ENCODE assay signal across 8 cellular contexts in the genomic region with DNA sequence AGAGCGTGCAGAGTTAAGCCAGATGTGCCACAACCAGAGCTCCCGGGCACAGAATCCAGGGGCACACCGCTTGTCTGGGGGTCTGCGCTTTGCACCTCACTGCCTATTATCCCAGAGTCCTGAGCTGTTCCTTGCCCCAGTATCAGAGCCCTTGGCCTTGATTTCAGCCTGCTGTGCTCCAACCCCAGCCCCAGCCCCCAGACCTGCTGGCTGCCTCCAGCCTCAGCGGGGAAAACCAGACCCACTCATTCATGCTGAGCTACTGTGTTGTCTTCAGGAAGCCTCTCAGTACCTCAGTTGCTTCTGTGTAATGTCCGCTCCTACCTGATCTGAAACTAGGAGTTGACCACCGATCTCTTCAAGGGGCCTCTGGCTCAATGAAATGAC. TPM values are rescaled to one million over a fixed set of nuclear protein-coding genes. Genes with fewer than 3 reads are reported as not detected.
DNase-seq lines count a peak whose midpoint lies in the region; ATAC-seq, FAIRE-seq and TF ChIP-seq lines count a peak whose summit lies in the region.

No MANE protein-coding gene starts in this region.

- FAIRE-seq in GM12878 (lab: Jason Lieb, UNC): no peak

- SMC1A ChIA-PET in GM12878 (lab: Charles Lee; ENCODE audit: uncharacterized antibody, unreplicated experiment): interaction anchor here (0.9 to 4.4 kb wide), 16 partner anchors 8 to 192 kb away, joined by 3 to 31 read pairs (median 10); a partner anchor contains a TSS

- no peaks in the 10 kb centered on the region for H4K20me1 ChIP-seq in GM12878 (ENCODE audit: control insufficient read depth, insufficient read depth)

- TF ChIP-seq EP300 in GM12878 (IDR thresholded peaks at IDR 0.05; ENCODE audit: borderline replicate concordance in 1 of 2, control insufficient read depth in 1 of 2, low read depth in 2 of 2, low read length in 2 of 2): no peak

- H3K27ac Mint-ChIP-seq in natural killer cell: peak overlapping the region; percentile 71 to 91

- H3K27me3 Mint-ChIP-seq in natural killer cell (ENCODE audit: low read depth in 2 of 2): peaks cover 0 to 8% of the 10 kb centered on the region in 2 donors

- no peak overlapping the region for H2AFZ ChIP-seq in GM12878 (ENCODE audit: control insufficient read depth, low read depth, low read length)

- intact Hi-C loops in GM12878 (cut with micrococcal nuclease; ENCODE audit: unreplicated experiment): loop anchor here (2.0 to 5.0 kb wide), 2 partner anchors 33 to 86 kb away; no protein-coding TSS in a partner anchor
- intact Hi-C loops in natural killer cell (cut with micrococcal nuclease): no loop called here

- H3K4me2 ChIP-seq in GM12878 (ENCODE audit: control insufficient read depth, insufficient read depth): peak overlapping the region; percentile 99

- in situ Hi-C loops in GM12878 (cut with MboI): no loop called here

- peak overlapping the region; percentile 95 for H3K4me3 Mint-ChIP-seq in natural killer cell

- ATAC-seq in HG03066 (IDR thresholded peaks at IDR 0.05; ENCODE audit: low read depth, unreplicated experiment): peak; percentile 17
- ATAC-seq in GM12878: peak; percentile 57
- ATAC-seq in natural killer cell: no peak
- no peak for ATAC-seq in GM19324 (IDR thresholded peaks at IDR 0.05; ENCODE audit: low FRiP score, unreplicated experiment)
- ATAC-seq in HG02623 (IDR thresholded peaks at IDR 0.05; ENCODE audit: unreplicated experiment): no peak
- ATAC-seq in HG03565 (IDR thresholded peaks at IDR 0.05; ENCODE audit: unreplicated experiment): no peak

- no TSS peak for BruUV-seq in GM12878 (replicated peaks; lab: Mats Ljungman, UMichigan)

- TF ChIP-seq POLR2A in GM12878 (IDR thresholded peaks at IDR 0.05; ENCODE audit: low read depth, low read length): no peak

- WGBS in GM12878 (ENCODE audit: insufficient coverage, insufficient replicate concordance, low lambda C conversion rate, missing lambda C conversion rate): 1% methylated on average over 7 of the region's 7 CpGs

- H3K36me3 ChIP-seq in ES-I3 (ENCODE audit: insufficient read depth, low read length) (no peaks in the 10 kb centered on the region), GM12878 (ENCODE audit: control insufficient read depth in 2 of 2, insufficient read depth in 2 of 2, low read length in 1 of 2) (peaks cover 12 to 15% of the 10 kb centered on the region in 2 experiments; a peak in 3 of 4 replicates)

- no peaks in the 10 kb centered on the region for H3K36me3 Mint-ChIP-seq in natural killer cell

- POLR2A ChIA-PET in GM12878 (lab: Charles Lee): interaction anchor here (0.8 to 4.3 kb wide), 10 partner anchors 8 to 268 kb away, joined by 3 to 37 read pairs (median 8); a partner anchor contains a TSS

- no peak for DNase-seq in GM12878 (ENCODE audit: low read depth, low spot score)
- DNase-seq in natural killer cell: no peak
- no peak for DNase-seq in NCI-H446 (lab: John Stamatoyannopoulos, UW)

- no peaks in the 10 kb centered on the region for H3K27me3 ChIP-seq in GM12878 (replicated peaks in 1 of 2; ENCODE audit: control insufficient read depth in 2 of 2, insufficient read depth in 2 of 2, low read length in 1 of 2)

- RAD21 ChIA-PET in GM12878 (lab: Charles Lee; ENCODE audit: unreplicated experiment): interaction anchor here (0.9 to 3.6 kb wide), 18 partner anchors 9 to 511 kb away, joined by 3 to 55 read pairs (median 6); a partner anchor contains a TSS

- TF ChIP-seq CTCF in GM12878 (IDR thresholded peaks at IDR 0.05 in 2 of 3, conservative IDR thresholded peaks at IDR 0.05 in 1 of 3; ENCODE audit: control insufficient read depth in 2 of 3, extremely low read depth in 1 of 3, insufficient read depth in 1 of 3, low read depth in 3 of 3, low read length in 3 of 3): no peak
- TF ChIP-seq CTCF in natural killer cell (IDR thresholded peaks at IDR 0.05): no peak

- peak overlapping the region; percentile 88 for H3K27ac ChIP-seq in GM12878 (ENCODE audit: control insufficient read depth, insufficient read depth)

- no peaks in the 10 kb centered on the region for H3K9me3 Mint-ChIP-seq in natural killer cell

- no peaks in the 10 kb centered on the region for H3K9me3 ChIP-seq in ES-I3 (ENCODE audit: control insufficient read depth, insufficient read depth, low read length)
- no peaks in the 10 kb centered on the region for H3K9me3 ChIP-seq in GM12878 (replicated peaks; ENCODE audit: control insufficient read depth, insufficient read depth, low read length)

- TF ChIP-seq RAD21 in GM12878 (IDR thresholded peaks at IDR 0.05; ENCODE audit: insufficient read depth, low read depth, low read length): no peak

- peak overlapping the region; percentile 94 for H3K4me3 ChIP-seq in GM12878

- H3K4me1 Mint-ChIP-seq in natural killer cell: peaks cover 27 to 49% of the 10 kb centered on the region in 2 donors

- CTCF ChIA-PET in GM12878 (lab: Yijun Ruan, JAX): interaction anchor here (0.7 to 4.1 kb wide), 17 partner anchors 10 to 1310 kb away, joined by 3 to 61 read pairs (median 6); a partner anchor contains a TSS

- peaks cover 38% of the 10 kb centered on the region for H3K79me2 ChIP-seq in GM12878 (ENCODE audit: control insufficient read depth, insufficient read depth, low read length)

- H3K4me1 ChIP-seq in ES-I3 (ENCODE audit: insufficient read depth, low read length) (peaks cover 27% of the 10 kb centered on the region), GM12878 (ENCODE audit: control insufficient read depth, insufficient read depth, low read length) (peaks cover 56% of the 10 kb centered on the region)

- H3K9ac ChIP-seq in ES-I3 (ENCODE audit: low read depth, low read length) (peak overlapping the region; percentile 69), GM12878 (ENCODE audit: control insufficient read depth, insufficient read depth, low read length) (peak overlapping the region; percentile 77)

TF ChIP-seq in GM12878, 131 proteins besides CTCF, POLR2A, EP300 and RAD21 (continues in another document):
- TF ChIP-seq MXI1 (IDR thresholded peaks at IDR 0.05; ENCODE audit: low read depth, low read length): no peak
- TF ChIP-seq DPF2 (IDR thresholded peaks at IDR 0.05): 0 out of 2 replicates have a peak, but pooled peaks have one; percentile 35
- no peak for TF ChIP-seq NFYA (IDR thresholded peaks at IDR 0.05; ENCODE audit: borderline replicate concordance, low read depth, low read length)
- peak; percentile 54; the same call in 1 of the 2 replicates for TF ChIP-seq NFIC (IDR thresholded peaks at IDR 0.05; ENCODE audit: low read depth, low read length)
- TF ChIP-seq RUNX3 (IDR thresholded peaks at IDR 0.05; ENCODE audit: low read length): 0 out of 2 replicates have a peak, but pooled peaks have one; percentile 30
- TF ChIP-seq POLR2AphosphoS5 (IDR thresholded peaks at IDR 0.05; ENCODE audit: low read length): peak; percentile 6; the same call in 1 of the 2 replicates

RNA-seq across cellular contexts. Expression of a gene that starts 1.1 kb away (rescaled TPM):
- 116 and 132 TPM in 2 replicates for total RNA-seq in GM12878 (2013; cell fraction: nucleolus; rRNA removed)
- total RNA-seq in GM12878 (2014; rRNA removed) (23.5 and 23.9 TPM in 2 replicates), GM12878 (2014; rRNA removed; fragmentation: Illumina TruSeq; extraction: Trizol) (14.6 and 17.1 TPM in 2 replicates), GM12878 (2021) (30.0 and 33.4 TPM in 2 replicates), natural killer cell (10 to 100 TPM; 31.6 to 34.6 (median 32.2) TPM)
- 7.9 TPM for polyA plus RNA-seq in GM12878 (2011; ENCODE audit: low read depth)
- polyA plus RNA-seq in GM12878 (2011; rRNA removed) (19.7 and 35.1 TPM in 2 replicates), GM12878 (2014; fragmentation: Illumina TruSeq; extraction: Trizol) (6.7 and 17.0 TPM in 2 replicates), GM12878 (2014; fragmentation: Nextera tagmentation; extraction: Ambion mirVana) (10 to 100 TPM; 12.8 to 19.2 TPM), GM12878 (2014; rRNA removed) (23.0 and 25.8 TPM in 2 replicates), GM12878 (2016; fragmentation: Nextera tagmentation; extraction: Ambion mirVana) (10 to 100 TPM; 23.1 to 24.7 TPM)
- 31.4 and 42.1 TPM in 2 replicates for polyA plus RNA-seq in GM12878 (2011; cell fraction: cytosol; rRNA removed)
- polyA plus RNA-seq in GM12878 (2011; cell fraction: nucleus; rRNA removed): 133 and 147 TPM in 2 replicates
- polyA plus RNA-seq in GM12878 (2012): 13.0 and 14.1 TPM in 2 replicates
- 45.0 and 70.6 TPM in 2 replicates for polyA minus RNA-seq in GM12878 (2011; rRNA and poly(A)+ RNA removed)
- 13.2 and 14.0 TPM in 2 replicates for polyA minus RNA-seq in GM12878 (2011; cell fraction: cytosol; rRNA and poly(A)+ RNA removed)
- 62.1 and 104 TPM in 2 replicates for polyA minus RNA-seq in GM12878 (2011; cell fraction: nucleus; rRNA and poly(A)+ RNA removed)

RNA-seq across cellular contexts. Expression of a gene that starts 35.9 kb away (rescaled TPM):
- total RNA-seq in GM12878 (2013; cell fraction: nucleolus; rRNA removed): 56.7 and 60.6 TPM in 2 replicates
- total RNA-seq in GM12878 (2014; rRNA removed) (64.1 and 68.2 TPM in 2 replicates), GM12878 (2014; rRNA removed; fragmentation: Illumina TruSeq; extraction: Trizol) (48.5 and 49.2 TPM in 2 replicates), GM12878 (2021) (82.5 and 85.6 TPM in 2 replicates), natural killer cell (100 to 1,000 TPM; 231 to 333 (median 279) TPM)
- 30.6 TPM for polyA plus RNA-seq in GM12878 (2011; ENCODE audit: low read depth)
- polyA plus RNA-seq in GM12878 (2011; rRNA removed) (61.4 and 77.1 TPM in 2 replicates), GM12878 (2014; fragmentation: Illumina TruSeq; extraction: Trizol) (79.7 and 89.6 TPM in 2 replicates), GM12878 (2014; fragmentation: Nextera tagmentation; extraction: Ambion mirVana) (10 to 100 TPM; 14.0 to 25.4 TPM), GM12878 (2014; rRNA removed) (71.3 and 74.2 TPM in 2 replicates), GM12878 (2016; fragmentation: Nextera tagmentation; extraction: Ambion mirVana) (10 to 100 TPM; 63.2 to 69.5 TPM)
- polyA plus RNA-seq in GM12878 (2011; cell fraction: cytosol; rRNA removed): 82.5 and 102 TPM in 2 replicates
- polyA plus RNA-seq in GM12878 (2011; cell fraction: nucleus; rRNA removed): 114 and 118 TPM in 2 replicates
- polyA plus RNA-seq in GM12878 (2012): 45.3 and 54.0 TPM in 2 replicates
- polyA minus RNA-seq in GM12878 (2011; rRNA and poly(A)+ RNA removed): 118 and 125 TPM in 2 replicates
- 40.6 and 42.9 TPM in 2 replicates for polyA minus RNA-seq in GM12878 (2011; cell fraction: cytosol; rRNA and poly(A)+ RNA removed)
- polyA minus RNA-seq in GM12878 (2011; cell fraction: nucleus; rRNA and poly(A)+ RNA removed): 46.9 and 71.1 TPM in 2 replicates

Comparison
In these comparisons a context has a peak if more than half of its experiments do, and no peak if none do; other contexts are left out.
1. ATAC-seq: peak in HG03066 (single experiment) and GM12878 (single experiment); none in natural killer cell (0 of 3), GM19324 (single experiment), HG02623 (single experiment) and HG03565 (single experiment).